Comparison of ENCODE assay signal across 13 cellular contexts in the genomic region with DNA sequence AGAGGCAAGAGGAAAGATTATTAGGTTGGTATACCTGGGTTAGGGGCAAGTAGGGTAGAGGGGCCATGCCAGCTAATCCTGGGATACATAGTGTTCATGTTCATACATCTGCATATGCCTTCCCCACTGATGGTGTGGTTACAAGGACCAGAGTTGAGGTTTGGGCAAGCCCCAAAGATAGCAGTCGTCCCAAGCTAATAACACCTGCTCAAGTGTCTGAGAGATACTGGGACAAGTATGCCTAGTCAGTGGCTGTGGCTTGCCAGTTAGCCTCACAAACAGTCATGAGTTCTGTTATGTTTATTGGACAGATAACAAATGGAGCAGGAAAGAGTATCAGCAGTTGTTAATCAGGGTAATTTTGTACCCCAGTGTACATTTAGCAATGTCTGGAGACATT.
"Had no signal": no experiment of that assay in that cellular context is flagged by ENCODE, and none has a peak within 500 bp of the region (broad histone marks: within the 10 kb centered on the region; RNA-seq: fewer than 3 reads in every experiment).

No MANE protein-coding gene starts in this region.

- H3K9me3 ChIP-seq: prostate gland, right lobe of liver, suprapubic skin had no signal

- H3K4me1 ChIP-seq: heart right ventricle, prostate gland, right lobe of liver, suprapubic skin had no signal

- H3K4me3 ChIP-seq: heart right ventricle, lung, prostate gland, right lobe of liver, suprapubic skin had no signal

- H3K27ac ChIP-seq: epithelial cell of prostate, heart right ventricle, prostate gland, right lobe of liver, suprapubic skin had no signal

- H3K27me3 ChIP-seq: heart right ventricle, right lobe of liver, suprapubic skin had no signal

- DNase-seq: activated CD4-positive, alpha-beta T cell treated with anti-CD3 and anti-CD28 coated beads, Interleukin-2, amount 50 U/mL, for 1 hour; activated CD8-positive, alpha-beta memory T cell treated with anti-CD3 and anti-CD28 coated beads for 24 hours; activated naive CD4-positive, alpha-beta T cell treated with Interleukin-2 at 50 U/mL for 16 hours; heart right ventricle; left cardiac atrium; midbrain; right lobe of liver; trophoblast cell had no signal

- H3K36me3 ChIP-seq: heart right ventricle, prostate gland, right lobe of liver, suprapubic skin had no signal

- ATAC-seq: activated CD4-positive, CD25-positive, alpha-beta regulatory T cell treated with anti-CD3 and anti-CD28 coated beads, Interleukin-2, amount 50 U/mL, for 24 hours; heart right ventricle; left cardiac atrium; right lobe of liver had no signal
